ENCODE assay signal across 10 cellular contexts in genomic region chr22:46777609-46777970, GRCh38. TPM values are rescaled to one million over a fixed set of nuclear protein-coding genes. Genes with fewer than 3 reads are reported as not detected.
DNase-seq lines count a peak whose midpoint lies in the region; ATAC-seq and TF ChIP-seq lines count a peak whose summit lies in the region.
"Had no signal": no experiment of that assay in that cellular context is flagged by ENCODE, and none has a peak within 500 bp of the region (broad histone marks: within the 10 kb centered on the region; RNA-seq: fewer than 3 reads in every experiment).

No MANE protein-coding gene starts in this region.

- TF ChIP-seq CTCF in WERI-Rb-1 (IDR thresholded peaks at IDR 0.05; ENCODE audit: low read depth, low read length) = no peak

- H2BK12ac ChIP-seq in mesenchymal stem cell (ENCODE audit: low read length in 2 of 2) = no peak overlapping the region

- H2BK5ac ChIP-seq in mesenchymal stem cell (ENCODE audit: low read depth, low read length, poor library complexity, severe bottlenecking) = no peak overlapping the region

- H3K4me3 ChIP-seq in BLaER1 (peak overlapping the region; percentile 21; the same call in 1 of the 2 replicates), mesenchymal stem cell (ENCODE audit: insufficient read depth in 1 of 2, low read depth in 1 of 2, low read length in 2 of 2) (no peak overlapping the region), WERI-Rb-1 (ENCODE audit: low read depth, low read length) (no peak overlapping the region)
- H3K4me3 ChIP-seq: psoas muscle, suprapubic skin had no signal

- H3K27me3 Mint-ChIP-seq in activated T-helper 1 cell treated with anti-CD3 and anti-CD28 coated beads, Interleukin-12 subunit alpha, Interleukin-12 subunit beta, Interleukin-2, Interleukin-4 antibody, amounts not matched to agents 30 ng/mL and 10 ng/mL and 1 ng/mL, durations not matched to agents 14 hours and 24 hours and 36 hours (ENCODE audit: insufficient read depth) = no peaks in the 10 kb centered on the region

- peaks cover 56% of the 10 kb centered on the region for H3K4me1 Mint-ChIP-seq in activated T-helper 1 cell treated with anti-CD3 and anti-CD28 coated beads, Interleukin-12 subunit alpha, Interleukin-12 subunit beta, Interleukin-2, Interleukin-4 antibody, amounts not matched to agents 30 ng/mL and 10 ng/mL and 1 ng/mL, durations not matched to agents 14 hours and 24 hours and 36 hours (ENCODE audit: low read depth)

- H3K4me2 ChIP-seq in BLaER1 = peak overlapping the region; percentile 94
- H3K4me2 ChIP-seq in mesenchymal stem cell (ENCODE audit: low read length, poor library complexity, severe bottlenecking) = no peak overlapping the region

- no peak overlapping the region for H3K14ac ChIP-seq in mesenchymal stem cell (ENCODE audit: low read length in 2 of 2)

- peaks cover 30% of the 10 kb centered on the region for H3K79me1 ChIP-seq in mesenchymal stem cell (replicated peaks; ENCODE audit: low read length, poor library complexity, severe bottlenecking)

- H3K27me3 ChIP-seq in BLaER1 (no peaks in the 10 kb centered on the region), mesenchymal stem cell (ENCODE audit: control insufficient read depth in 1 of 2, insufficient read depth in 1 of 2, low read length in 2 of 2) (no peaks in the 10 kb centered on the region), WERI-Rb-1 (ENCODE audit: insufficient read depth, low read depth, severe bottlenecking) (no peaks in the 10 kb centered on the region)
- H3K27me3 ChIP-seq: suprapubic skin had no signal

- H4K91ac ChIP-seq in mesenchymal stem cell (ENCODE audit: low read length) = no peak overlapping the region

- no peak overlapping the region for H3K4ac ChIP-seq in mesenchymal stem cell (ENCODE audit: low read depth in 1 of 2, low read length in 2 of 2)

- H2BK120ac ChIP-seq in mesenchymal stem cell (ENCODE audit: low read depth, low read length) = no peak overlapping the region

- H2BK15ac ChIP-seq in mesenchymal stem cell (ENCODE audit: low read depth, poor library complexity, severe bottlenecking) = no peak overlapping the region

- peak overlapping the region; percentile 85 for H2AK5ac ChIP-seq in mesenchymal stem cell (ENCODE audit: low read length, severe bottlenecking)

- H2AFZ ChIP-seq in mesenchymal stem cell (ENCODE audit: low read depth, low read length) = no peak overlapping the region

- intact Hi-C loops in activated T-helper 1 cell treated with anti-CD3 and anti-CD28 coated beads, Interleukin-12 subunit alpha, Interleukin-12 subunit beta, Interleukin-2, Interleukin-4 antibody, amounts not matched to agents 30 ng/mL and 10 ng/mL and 1 ng/mL, durations not matched to agents 14 hours and 24 hours and 36 hours (cut with micrococcal nuclease) = no loop called here

- H3K9ac ChIP-seq in BLaER1 (peak overlapping the region; percentile 66; the same call in 1 of the 2 replicates), mesenchymal stem cell (ENCODE audit: low read length) (peak overlapping the region; percentile 11)

- H3K4me1 ChIP-seq in BLaER1 = peaks cover 60% of the 10 kb centered on the region
- H3K4me1 ChIP-seq in mesenchymal stem cell (ENCODE audit: control insufficient read depth, insufficient read depth, low read depth, low read length) = peaks cover 49% of the 10 kb centered on the region

- no peaks in the 10 kb centered on the region for H3K9me3 ChIP-seq in BLaER1
- H3K9me3 ChIP-seq in mesenchymal stem cell (ENCODE audit: control insufficient read depth, low read length) = no peaks in the 10 kb centered on the region
- H3K9me3 ChIP-seq in WERI-Rb-1 (ENCODE audit: severe bottlenecking) = no peaks in the 10 kb centered on the region
- H3K9me3 ChIP-seq: psoas muscle, suprapubic skin had no signal

- no peak overlapping the region for H3K18ac ChIP-seq in mesenchymal stem cell (ENCODE audit: low read depth in 1 of 2, low read length in 2 of 2)

- H3K27ac Mint-ChIP-seq in activated T-helper 1 cell treated with anti-CD3 and anti-CD28 coated beads, Interleukin-12 subunit alpha, Interleukin-12 subunit beta, Interleukin-2, Interleukin-4 antibody, amounts not matched to agents 30 ng/mL and 10 ng/mL and 1 ng/mL, durations not matched to agents 14 hours and 24 hours and 36 hours = peak overlapping the region; percentile 86

- no peaks in the 10 kb centered on the region for H3K9me3 Mint-ChIP-seq in activated T-helper 1 cell treated with anti-CD3 and anti-CD28 coated beads, Interleukin-12 subunit alpha, Interleukin-12 subunit beta, Interleukin-2, Interleukin-4 antibody, amounts not matched to agents 30 ng/mL and 10 ng/mL and 1 ng/mL, durations not matched to agents 14 hours and 24 hours and 36 hours

- H4K20me1 ChIP-seq in BLaER1 = peaks cover 89% of the 10 kb centered on the region

- no peak overlapping the region for H4K8ac ChIP-seq in mesenchymal stem cell (ENCODE audit: low read length)

- 99% methylated on average over 11 of the region's 11 CpGs for WGBS in mesenchymal stem cell

- ATAC-seq in HG02798 (IDR thresholded peaks at IDR 0.05; ENCODE audit: poor library complexity, unreplicated experiment) (no peak), GM21529 (IDR thresholded peaks at IDR 0.05; ENCODE audit: unreplicated experiment) (no peak)

- peak overlapping the region; percentile 76 for H3K27ac ChIP-seq in BLaER1
- no peak overlapping the region for H3K27ac ChIP-seq in mesenchymal stem cell (ENCODE audit: low read length, poor library complexity, severe bottlenecking)
- H3K27ac ChIP-seq in WERI-Rb-1 = no peak overlapping the region
- H3K27ac ChIP-seq: psoas muscle, suprapubic skin had no signal

- H3K36me3 ChIP-seq in BLaER1 (peaks cover 26% of the 10 kb centered on the region), mesenchymal stem cell (ENCODE audit: control insufficient read depth in 1 of 2, insufficient read depth in 2 of 2, low read depth in 1 of 2, low read length in 2 of 2) (peaks cover 4 to 9% of the 10 kb centered on the region in 2 experiments), WERI-Rb-1 (no peaks in the 10 kb centered on the region)
- H3K36me3 ChIP-seq: suprapubic skin had no signal

- peak; percentile 83 for DNase-seq in KBM-7
- DNase-seq in activated T-helper 1 cell treated with anti-CD3 and anti-CD28 coated beads, Interleukin-12 subunit alpha, Interleukin-12 subunit beta, Interleukin-2, Interleukin-4 antibody, amounts not matched to agents 30 ng/mL and 10 ng/mL and 1 ng/mL, durations not matched to agents 14 hours and 24 hours and 36 hours (ENCODE audit: low spot score) = no peak
- DNase-seq in mesenchymal stem cell = no peak
- DNase-seq in dermis blood vessel endothelial cell = no peak
- no peak for DNase-seq in WERI-Rb-1

- in situ Hi-C loops in KBM-7 (cut with MboI; ENCODE audit: low pct_unique_long_range_greater_than_20kb, low sequenced_read_pairs) = no loop called here

- H3K36me3 Mint-ChIP-seq in activated T-helper 1 cell treated with anti-CD3 and anti-CD28 coated beads, Interleukin-12 subunit alpha, Interleukin-12 subunit beta, Interleukin-2, Interleukin-4 antibody, amounts not matched to agents 30 ng/mL and 10 ng/mL and 1 ng/mL, durations not matched to agents 14 hours and 24 hours and 36 hours (ENCODE audit: low read depth) = peaks cover 21% of the 10 kb centered on the region

- H3K23ac ChIP-seq in mesenchymal stem cell (ENCODE audit: low read length in 2 of 2) = no peak overlapping the region

- H3K4me3 Mint-ChIP-seq in activated T-helper 1 cell treated with anti-CD3 and anti-CD28 coated beads, Interleukin-12 subunit alpha, Interleukin-12 subunit beta, Interleukin-2, Interleukin-4 antibody, amounts not matched to agents 30 ng/mL and 10 ng/mL and 1 ng/mL, durations not matched to agents 14 hours and 24 hours and 36 hours = peak overlapping the region; percentile 78

RNA-seq across cellular contexts. Expression of gene TBC1D22A, which starts 15.1 kb away (rescaled TPM):
- 42.4 and 48.1 TPM in 2 replicates for total RNA-seq in activated T-helper 1 cell treated with anti-CD3 and anti-CD28 coated beads, Interleukin-12 subunit alpha, Interleukin-12 subunit beta, Interleukin-2, Interleukin-4 antibody, amounts not matched to agents 30 ng/mL and 10 ng/mL and 1 ng/mL, durations not matched to agents 14 hours and 24 hours and 36 hours
- 16.5 TPM for polyA plus RNA-seq in mesenchymal stem cell (2013, experiment 1 of 2)
- 17.1 TPM for polyA plus RNA-seq in mesenchymal stem cell (2013, experiment 2 of 2)
- 19.4 and 23.8 TPM in 2 replicates for total RNA-seq in dermis blood vessel endothelial cell

RNA-seq across cellular contexts. Expression of gene CERK, which starts 39.5 kb away (rescaled TPM):
- total RNA-seq in activated T-helper 1 cell treated with anti-CD3 and anti-CD28 coated beads, Interleukin-12 subunit alpha, Interleukin-12 subunit beta, Interleukin-2, Interleukin-4 antibody, amounts not matched to agents 30 ng/mL and 10 ng/mL and 1 ng/mL, durations not matched to agents 14 hours and 24 hours and 36 hours = 69.6 and 76.5 TPM in 2 replicates
- polyA plus RNA-seq in mesenchymal stem cell (2013, experiment 1 of 2) = 29.4 TPM
- polyA plus RNA-seq in mesenchymal stem cell (2013, experiment 2 of 2) = 29.3 TPM
- total RNA-seq in dermis blood vessel endothelial cell = 87.8 and 106 TPM in 2 replicates
